In the genomic region with DNA sequence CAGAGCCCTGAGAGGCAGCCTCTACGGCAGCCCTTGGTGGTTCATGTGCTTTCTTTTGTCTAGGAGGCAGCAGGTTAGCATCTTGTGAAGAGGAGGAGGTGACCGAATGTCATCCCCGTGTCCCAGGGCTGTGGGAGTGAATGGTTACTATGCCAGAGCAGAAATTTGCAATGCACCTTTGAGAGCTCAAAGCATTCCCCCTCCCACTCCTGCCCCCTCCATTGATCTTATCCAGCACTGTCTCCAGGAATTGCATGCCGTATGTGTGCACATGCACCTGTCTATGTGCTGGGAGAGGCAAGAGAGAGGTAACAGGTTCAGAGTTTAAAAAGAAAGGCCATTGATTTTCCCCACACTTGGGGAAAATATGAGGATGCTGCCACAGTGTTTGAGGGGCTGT, we compare ENCODE assay signal across 5 cellular contexts.
"Had no signal": no experiment of that assay in that cellular context is flagged by ENCODE, and none has a peak within 500 bp of the region (broad histone marks: within the 10 kb centered on the region; RNA-seq: fewer than 3 reads in every experiment).

No MANE protein-coding gene starts in this region.

- H3K4me2 ChIP-seq: GM23338 had no signal

- H3K4me1 ChIP-seq: HAP-1 had no signal

- DNase-seq: IMR-90 had no signal

- ATAC-seq: GM23338, HCT116, K562 had no signal

- H3K36me3 ChIP-seq: HAP-1 had no signal

- H3K9me3 ChIP-seq: HAP-1 had no signal

- H3K4me3 ChIP-seq: GM23338, HAP-1, K562 had no signal
